15 cellular contexts compared by ENCODE assay signal in genomic region chr10:4267084-4267774, GRCh38.
A peak's percentile ranks its signal among the peaks of the same experiment; 100 is the strongest.
DNase-seq lines count a peak whose midpoint lies in the region; ATAC-seq, FAIRE-seq and TF ChIP-seq lines count a peak whose summit lies in the region.
"Had no signal": no experiment of that assay in that cellular context is flagged by ENCODE, and none has a peak within 500 bp of the region (broad histone marks: within the 10 kb centered on the region; RNA-seq: fewer than 3 reads in every experiment).

No MANE protein-coding gene starts in this region.

- no peak overlapping the region for H3K9ac ChIP-seq in astrocyte (ENCODE audit: low read length)
- H3K9ac ChIP-seq in keratinocyte (ENCODE audit: control insufficient read depth, extremely low read depth, insufficient read depth, low read length): no peak overlapping the region

- no peaks in the 10 kb centered on the region for H3K27me3 ChIP-seq in heart left ventricle
- no peaks in the 10 kb centered on the region for H3K27me3 ChIP-seq in astrocyte (ENCODE audit: insufficient read depth, low read length)
- H3K27me3 ChIP-seq in keratinocyte (ENCODE audit: control insufficient read depth, extremely low read depth, insufficient read depth, low read length): no peaks in the 10 kb centered on the region
- H3K27me3 ChIP-seq: dorsolateral prefrontal cortex, upper lobe of right lung had no signal

- peak overlapping the region; percentile 42 for H2AFZ ChIP-seq in astrocyte (ENCODE audit: low read depth, low read length)
- no peak overlapping the region for H2AFZ ChIP-seq in keratinocyte (ENCODE audit: control insufficient read depth, low read length)

- WGBS in heart left ventricle, 4 donors: 71 to 82% (median 75%) methylated on average over 8 of the region's 8 CpGs

- H3K79me2 ChIP-seq in astrocyte (ENCODE audit: insufficient read depth, low read length): no peaks in the 10 kb centered on the region
- H3K79me2 ChIP-seq in keratinocyte (ENCODE audit: control insufficient read depth, insufficient read depth, low read length): no peaks in the 10 kb centered on the region

- H3K27me3 Mint-ChIP-seq in astrocyte (ENCODE audit: low read depth, unreplicated experiment): no peaks in the 10 kb centered on the region

- no peaks in the 10 kb centered on the region for H3K36me3 Mint-ChIP-seq in astrocyte (ENCODE audit: low read depth, unreplicated experiment)

- no peaks in the 10 kb centered on the region for H4K20me1 ChIP-seq in astrocyte (ENCODE audit: insufficient read depth, low read length)
- H4K20me1 ChIP-seq in keratinocyte (ENCODE audit: control insufficient read depth, extremely low read depth, insufficient read depth, low read length): no peaks in the 10 kb centered on the region

- DNase-seq in heart left ventricle (no peak), left ventricle myocardium superior (no peak), astrocyte (ENCODE audit: low read depth) (no peak), keratinocyte (ENCODE audit: low read depth, low spot score) (no peak), GM19239 (ENCODE audit: insufficient read length, low spot score) (no peak)
- DNase-seq in central memory CD4-positive, alpha-beta T cell: no peak
- DNase-seq: activated naive CD4-positive, alpha-beta T cell treated with anti-CD3 and anti-CD28 coated beads, Interleukin-2, amount 50 U/mL, for 16 hours; dorsolateral prefrontal cortex; KG1; NCI-H187 treated with DMSO at 0.1 percent for 48 hours; occipital lobe; upper lobe of right lung had no signal

- dilution Hi-C loops in keratinocyte (cut with MboI; ENCODE audit: extremely low pct_ligation_motif_present, low sequenced_read_pairs): no loop called here

- H3K27ac ChIP-seq in heart left ventricle (peak overlapping the region in 2 of 12 donors; percentile 15 to 34), astrocyte (ENCODE audit: low read depth, low read length) (no peak overlapping the region), keratinocyte (ENCODE audit: control insufficient read depth, insufficient read depth, low read length) (no peak overlapping the region)
- H3K27ac ChIP-seq: dorsolateral prefrontal cortex, upper lobe of right lung had no signal

- TF ChIP-seq POLR2A in heart left ventricle (IDR thresholded peaks at IDR 0.05): no peak

- H3K9me3 ChIP-seq in heart left ventricle (no peaks in the 10 kb centered on the region), astrocyte (ENCODE audit: insufficient read depth, low read depth, low read length) (no peaks in the 10 kb centered on the region), keratinocyte (ENCODE audit: control insufficient read depth, low read depth, low read length) (no peaks in the 10 kb centered on the region)
- H3K9me3 ChIP-seq: upper lobe of right lung had no signal

- H3K4me3 ChIP-seq in heart left ventricle (no peak overlapping the region), astrocyte (ENCODE audit: insufficient read depth, low read depth, low read length) (no peak overlapping the region), keratinocyte (ENCODE audit: control insufficient read depth in 2 of 3, extremely low read depth in 1 of 3, insufficient read depth in 2 of 3, low read depth in 1 of 3, low read length in 3 of 3) (no peak overlapping the region)
- H3K4me3 ChIP-seq: dorsolateral prefrontal cortex, lung, upper lobe of right lung had no signal

- peaks cover 17% of the 10 kb centered on the region for H3K4me1 Mint-ChIP-seq in astrocyte (ENCODE audit: low read depth, unreplicated experiment)

- intact Hi-C loops in heart left ventricle (cut with DNase I): no loop called here
- intact Hi-C loops in left ventricle myocardium superior (cut with micrococcal nuclease): no loop called here

- H3K4me2 ChIP-seq in astrocyte (ENCODE audit: low read length) (no peak overlapping the region), keratinocyte (ENCODE audit: control insufficient read depth, extremely low read depth, insufficient read depth, low read depth, low read length) (no peak overlapping the region)

- TF ChIP-seq CTCF in heart left ventricle (IDR thresholded peaks at IDR 0.05): peak in 7 of 12 donors; percentile 7 to 37 (median 18)
- TF ChIP-seq CTCF in astrocyte (IDR thresholded peaks at IDR 0.05; ENCODE audit: insufficient read depth, low read depth, low read length): no peak
- peak in 2 of 3 experiments; percentile 7 to 52 for TF ChIP-seq CTCF in keratinocyte (optimal IDR thresholded peaks at IDR 0.05 in 1 of 3, IDR thresholded peaks at IDR 0.05 in 1 of 3, conservative IDR thresholded peaks at IDR 0.05 in 1 of 3; ENCODE audit: extremely low read depth in 1 of 3, insufficient read depth in 2 of 3, low read length in 3 of 3)

- FAIRE-seq in astrocyte (lab: Jason Lieb, UNC) (no peak), keratinocyte (lab: Jason Lieb, UNC) (peak; percentile 77), GM19239 (lab: Jason Lieb, UNC) (no peak)

- H3K27ac Mint-ChIP-seq in astrocyte (ENCODE audit: unreplicated experiment): no peak overlapping the region

- H3K4me1 ChIP-seq in heart left ventricle (peaks cover 4 to 31% (median 18%) of the 10 kb centered on the region in 12 donors), astrocyte (ENCODE audit: insufficient read depth, low read length) (peaks cover 6% of the 10 kb centered on the region), keratinocyte (ENCODE audit: control insufficient read depth, extremely low read depth, insufficient read depth, low read length) (peaks cover 14% of the 10 kb centered on the region)

- H3K36me3 ChIP-seq in heart left ventricle: no peaks in the 10 kb centered on the region
- no peaks in the 10 kb centered on the region for H3K36me3 ChIP-seq in astrocyte (ENCODE audit: insufficient read depth, low read length)
- no peaks in the 10 kb centered on the region for H3K36me3 ChIP-seq in keratinocyte (ENCODE audit: control insufficient read depth in 2 of 2, extremely low read depth in 1 of 2, insufficient read depth in 2 of 2, low read length in 2 of 2)
- H3K36me3 ChIP-seq: upper lobe of right lung had no signal

- ATAC-seq in heart left ventricle (no peak), left ventricle myocardium superior (no peak), GM21381 (IDR thresholded peaks at IDR 0.05; ENCODE audit: unreplicated experiment) (no peak), HG03095 (IDR thresholded peaks at IDR 0.05; ENCODE audit: unreplicated experiment) (no peak)

- no peak overlapping the region for H3K4me3 Mint-ChIP-seq in astrocyte (ENCODE audit: unreplicated experiment)

- H3K9me3 Mint-ChIP-seq in astrocyte (ENCODE audit: unreplicated experiment): peaks cover 6% of the 10 kb centered on the region

- H3K9me1 ChIP-seq in keratinocyte (ENCODE audit: control insufficient read depth, extremely low read depth, insufficient read depth, low read length): no peaks in the 10 kb centered on the region
